8 cellular contexts compared by ENCODE assay signal in the genomic region with DNA sequence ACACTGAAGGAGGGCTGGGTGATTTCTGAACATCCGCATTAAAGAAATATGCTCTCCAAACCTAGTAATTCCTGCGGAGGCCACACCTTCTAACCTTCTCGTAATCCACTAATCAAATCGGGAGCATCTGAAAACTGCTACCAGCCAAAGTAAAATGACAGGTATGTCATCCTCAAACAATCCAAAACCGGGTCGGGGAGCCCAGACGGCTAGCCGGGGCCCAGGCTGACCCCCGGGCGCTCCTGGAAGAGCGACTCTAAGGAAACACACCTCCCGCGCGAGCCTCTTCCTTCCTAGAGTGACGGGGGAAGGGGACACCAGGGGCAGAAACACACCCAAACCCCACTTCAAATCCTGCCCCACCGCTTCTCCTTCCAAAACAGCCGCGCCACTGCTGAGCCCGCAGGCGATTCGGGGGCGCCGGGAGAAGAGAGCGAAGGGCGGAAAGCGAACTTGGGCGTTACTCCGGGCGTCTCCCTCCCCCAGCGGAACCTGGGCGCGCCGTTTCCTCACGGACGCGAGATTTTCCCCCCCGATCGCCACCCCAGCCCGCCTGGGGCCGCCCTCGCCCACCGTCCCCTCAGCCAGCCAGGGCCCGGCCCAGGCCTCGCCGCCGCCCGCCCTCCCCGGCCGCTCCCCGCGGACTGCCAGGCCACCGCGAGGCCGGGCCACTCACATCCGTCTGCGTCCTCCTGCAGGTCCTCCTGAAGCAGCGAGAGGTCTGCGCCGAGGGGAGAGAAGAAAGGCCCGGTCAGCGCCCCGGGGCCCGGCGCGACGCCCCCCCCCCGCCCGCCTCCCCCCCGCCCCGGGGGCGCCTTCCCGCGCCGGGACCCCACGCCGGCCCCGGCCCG. TPM values are rescaled to one million over a fixed set of nuclear protein-coding genes. Genes with fewer than 3 reads are reported as not detected.
A peak's percentile ranks its signal among the peaks of the same experiment; 100 is the strongest.
DNase-seq lines count a peak whose midpoint lies in the region; ATAC-seq and TF ChIP-seq lines count a peak whose summit lies in the region.

No MANE protein-coding gene starts in this region.

- no peak for TF ChIP-seq CTCF in neutrophil (IDR thresholded peaks at IDR 0.05)
- no peak for TF ChIP-seq CTCF in tibial artery (IDR thresholded peaks at IDR 0.05)

- ATAC-seq in GM19328 (IDR thresholded peaks at IDR 0.05; ENCODE audit: unreplicated experiment) (peak; percentile 32), HG03442 (IDR thresholded peaks at IDR 0.05; ENCODE audit: unreplicated experiment) (peak; percentile 26)

- H3K36me3 ChIP-seq in neutrophil: peaks cover 17% of the 10 kb centered on the region
- H3K36me3 ChIP-seq in tibial artery: peaks cover 0 to 8% (median 0%) of the 10 kb centered on the region in 3 donors

- peak overlapping the region; percentile 93 for H3K4me3 Mint-ChIP-seq in activated naive CD4-positive, alpha-beta T cell treated with anti-CD3 and anti-CD28 coated beads for 36 hours

- no peaks in the 10 kb centered on the region for H3K9me3 ChIP-seq in neutrophil
- H3K9me3 ChIP-seq in tibial artery: no peaks in the 10 kb centered on the region

- CTCF ChIA-PET in activated naive CD4-positive, alpha-beta T cell treated with anti-CD3 and anti-CD28 coated beads for 36 hours (lab: Charles Lee): no interaction called here

- H3K27ac ChIP-seq in neutrophil: peak overlapping the region; percentile 98
- H3K27ac ChIP-seq in tibial artery: peak overlapping the region; percentile 94 to 99

- peak overlapping the region; percentile 77 for H3K27ac Mint-ChIP-seq in activated naive CD4-positive, alpha-beta T cell treated with anti-CD3 and anti-CD28 coated beads for 36 hours

- H3K27me3 ChIP-seq in neutrophil: no peaks in the 10 kb centered on the region
- no peaks in the 10 kb centered on the region for H3K27me3 ChIP-seq in tibial artery

- peak overlapping the region; percentile 81 to 89 for H3K4me3 ChIP-seq in neutrophil (ENCODE audit: low read depth in 1 of 2, low read length in 1 of 2)
- peak overlapping the region; percentile 96 to 98 for H3K4me3 ChIP-seq in tibial artery

- intact Hi-C loops in activated naive CD4-positive, alpha-beta T cell treated with anti-CD3 and anti-CD28 coated beads for 36 hours (cut with micrococcal nuclease): loop anchor here (1.0 to 10.0 kb wide), 12 partner anchors 17 to 1001 kb away; a partner anchor contains a TSS
- intact Hi-C loops in tibial artery (cut with DNase I; ENCODE audit: low total_unique reads): loop anchor here (5.0 to 10.0 kb wide), 3 partner anchors 59 to 301 kb away; a partner anchor contains a TSS

- DNase-seq in CD1c-positive myeloid dendritic cell (ENCODE audit: extremely low spot score): peak; percentile 73
- peak; percentile 56 for DNase-seq in RKO (ENCODE audit: low spot score)
- peak; percentile 42 for DNase-seq in activated naive CD4-positive, alpha-beta T cell treated with anti-CD3 and anti-CD28 coated beads for 36 hours
- peak; percentile 61 for DNase-seq in glomerular visceral epithelial cell (ENCODE audit: extremely low spot score)
- peak; percentile 47 to 75 for DNase-seq in tibial artery

- no peaks in the 10 kb centered on the region for H3K9me3 Mint-ChIP-seq in activated naive CD4-positive, alpha-beta T cell treated with anti-CD3 and anti-CD28 coated beads for 36 hours

- H3K4me1 Mint-ChIP-seq in activated naive CD4-positive, alpha-beta T cell treated with anti-CD3 and anti-CD28 coated beads for 36 hours (ENCODE audit: low read depth): peaks cover 38% of the 10 kb centered on the region

- peaks cover 8% of the 10 kb centered on the region for H3K36me3 Mint-ChIP-seq in activated naive CD4-positive, alpha-beta T cell treated with anti-CD3 and anti-CD28 coated beads for 36 hours (ENCODE audit: low read depth)

- no peaks in the 10 kb centered on the region for H3K27me3 Mint-ChIP-seq in activated naive CD4-positive, alpha-beta T cell treated with anti-CD3 and anti-CD28 coated beads for 36 hours (ENCODE audit: low read depth)

- H3K4me1 ChIP-seq in neutrophil (ENCODE audit: control insufficient read depth in 1 of 2, insufficient read depth in 1 of 2, low read depth in 1 of 2, low read length in 1 of 2) (peaks cover 46 to 50% of the 10 kb centered on the region in 2 experiments), tibial artery (peaks cover 0 to 55% (median 25%) of the 10 kb centered on the region in 4 donors)

RNA-seq across cellular contexts. Expression of a gene that starts 0.6 kb away (rescaled TPM):
- total RNA-seq in activated naive CD4-positive, alpha-beta T cell treated with anti-CD3 and anti-CD28 coated beads for 36 hours: 10 to 100 TPM; 23.0 to 23.6 TPM

Comparison
In these comparisons a context has a peak if more than half of its experiments do, and no peak if none do; other contexts are left out.
1. Peak in every context shown above with its lines: DNase-seq, ATAC-seq, H3K4me3 ChIP-seq and H3K27ac ChIP-seq.